ENCODE assay signal across 8 cellular contexts in genomic region chr9:128787583-128788156, GRCh38. TPM values are rescaled to one million over a fixed set of nuclear protein-coding genes. Genes with fewer than 3 reads are reported as not detected.
DNase-seq lines count a peak whose midpoint lies in the region; ATAC-seq and TF ChIP-seq lines count a peak whose summit lies in the region.

No MANE protein-coding gene starts in this region.

- H3K36me3 ChIP-seq in ACC112 (ENCODE audit: insufficient read depth, low read length) (no peaks in the 10 kb centered on the region), stomach (peaks cover 18 to 39% (median 32%) of the 10 kb centered on the region in 4 donors)

- peak overlapping the region; percentile 57 for H2AFZ ChIP-seq in ACC112 (ENCODE audit: low read length, unreplicated experiment)

- 1% methylated on average over 8 of the region's 8 CpGs for WGBS in stomach, 5 donors

- no peaks in the 10 kb centered on the region for H3K9me3 ChIP-seq in stomach

- H3K79me2 ChIP-seq in ACC112 (ENCODE audit: control insufficient read depth, insufficient read depth, low read length, unreplicated experiment): peaks cover 20% of the 10 kb centered on the region

- peak overlapping the region; percentile 95 for H3K4me3 ChIP-seq in ACC112 (ENCODE audit: low read depth, low read length)
- H3K4me3 ChIP-seq in astrocyte of the cerebellum (ENCODE audit: low read depth, low read length): peak overlapping the region; percentile 91
- peak overlapping the region; percentile 93 to 99 (median 98) for H3K4me3 ChIP-seq in stomach

- peak; percentile 11 for DNase-seq in HT-29 (ENCODE audit: low spot score)
- DNase-seq in astrocyte of the cerebellum (ENCODE audit: low read depth): no peak
- peak; percentile 23 for DNase-seq in iris pigment epithelial cell (ENCODE audit: low read depth)
- no peak for DNase-seq in stomach
- DNase-seq in NCI-H446 treated with DMSO at 0.1 percent for 48 hours (lab: John Stamatoyannopoulos, UW): no peak
- DNase-seq in NCI-H2107 treated with DMSO at 0.1 percent for 48 hours (lab: John Stamatoyannopoulos, UW; ENCODE audit: unreplicated experiment): no peak

- TF ChIP-seq POLR2A in stomach (IDR thresholded peaks at IDR 0.05): no peak

- no peak for TF ChIP-seq EP300 in stomach (IDR thresholded peaks at IDR 0.05)

- H3K4me1 ChIP-seq in ACC112 (ENCODE audit: control insufficient read depth, insufficient read depth, low read length, unreplicated experiment) (peaks cover 10% of the 10 kb centered on the region), stomach (peaks cover 9 to 26% (median 24%) of the 10 kb centered on the region in 4 donors)

- H3K27ac ChIP-seq in ACC112 (ENCODE audit: low read depth, low read length) (no peak overlapping the region), stomach (peak overlapping the region; percentile 78 to 91 (median 88))

- in situ Hi-C loops in astrocyte of the cerebellum (cut with HindIII; ENCODE audit: low sequenced_read_pairs): no loop called here

- intact Hi-C loops in stomach (cut with DNase I; ENCODE audit: low total_unique reads): no loop called here

- no peak for ATAC-seq in HG02938 (IDR thresholded peaks at IDR 0.05; ENCODE audit: unreplicated experiment)

- TF ChIP-seq CTCF in astrocyte of the cerebellum (IDR thresholded peaks at IDR 0.05; ENCODE audit: low read depth, low read length, missing control alignments): no peak
- TF ChIP-seq CTCF in stomach (IDR thresholded peaks at IDR 0.05): no peak

- H3K27me3 ChIP-seq in ACC112 (ENCODE audit: insufficient read depth, low read length) (no peaks in the 10 kb centered on the region), stomach (no peaks in the 10 kb centered on the region)

RNA-seq across cellular contexts. Expression of gene TBC1D13, which starts 0.6 kb away (rescaled TPM):
- 24.0 and 25.4 TPM in 2 replicates for total RNA-seq in HT-29 (2014; rRNA removed; shearing (Covaris generic))
- 10 to 100 TPM in 3 of 5 donors, 1 to 10 TPM in 2; 5.8 to 50.6 (median 11.4) TPM for total RNA-seq in stomach
- polyA plus RNA-seq in stomach: 10 to 100 TPM; 11.3 to 13.9 (median 11.6) TPM

RNA-seq across cellular contexts. Expression of gene ZER1, which starts 15.9 kb away (rescaled TPM):
- total RNA-seq in HT-29 (2014; rRNA removed; shearing (Covaris generic)): 17.2 and 18.5 TPM in 2 replicates
- 100 to 1,000 TPM in 1 of 5 donors, 10 to 100 TPM in 4; 25.5 to 214 (median 68.3) TPM for total RNA-seq in stomach
- polyA plus RNA-seq in stomach: 10 to 100 TPM; 16.3 to 19.2 (median 18.8) TPM

RNA-seq across cellular contexts. Expression of gene ENDOG, which starts 30.6 kb away (rescaled TPM):
- 52.1 and 70.8 TPM in 2 replicates for total RNA-seq in HT-29 (2014; rRNA removed; shearing (Covaris generic))
- 100 to 1,000 TPM in 1 of 5 donors, 10 to 100 TPM in 2, 1 to 10 TPM in 2; 5.0 to 186 (median 38.5) TPM for total RNA-seq in stomach
- 10 to 100 TPM; 22.9 to 32.5 (median 30.4) TPM for polyA plus RNA-seq in stomach

RNA-seq across cellular contexts. Expression of gene SPOUT1, which starts 41.9 kb away (rescaled TPM):
- total RNA-seq in HT-29 (2014; rRNA removed; shearing (Covaris generic)): 97.6 and 121 TPM in 2 replicates
- total RNA-seq in stomach: 100 to 1,000 TPM in 1 of 5 donors, 10 to 100 TPM in 4; 11.1 to 104 (median 14.2) TPM
- 10 to 100 TPM; 13.4 to 31.3 (median 29.4) TPM for polyA plus RNA-seq in stomach

Comparison
In these comparisons a context has a peak if more than half of its experiments do, and no peak if none do; other contexts are left out.
1. DNase-seq: peak in HT-29 (single experiment) and iris pigment epithelial cell (single experiment); none in astrocyte of the cerebellum (single experiment), stomach (single experiment), NCI-H446 treated with DMSO at 0.1 percent for 48 hours (single experiment) and NCI-H2107 treated with DMSO at 0.1 percent for 48 hours (single experiment).
2. Peak in every context shown above with its lines, with median percentiles within 50 percentile points of each other: H3K4me3 ChIP-seq.